ENCODE assay signal across 9 cellular contexts in genomic region chr14:67680121-67680602, GRCh38. TPM values are rescaled to one million over a fixed set of nuclear protein-coding genes. Genes with fewer than 3 reads are reported as not detected.
A peak's percentile ranks its signal among the peaks of the same experiment; 100 is the strongest.
DNase-seq lines count a peak whose midpoint lies in the region; ATAC-seq, FAIRE-seq and TF ChIP-seq lines count a peak whose summit lies in the region.
"Had no signal": no experiment of that assay in that cellular context is flagged by ENCODE, and none has a peak within 500 bp of the region (broad histone marks: within the 10 kb centered on the region; RNA-seq: fewer than 3 reads in every experiment).

No MANE protein-coding gene starts in this region.

- RAD21 ChIA-PET in GM12878 (lab: Charles Lee; ENCODE audit: unreplicated experiment), result interaction anchor here (0.6 to 2.2 kb wide), 5 partner anchors 10 to 61 kb away, joined by 3 to 14 read pairs (median 7); no protein-coding TSS in a partner anchor

- no peaks in the 10 kb centered on the region; the same call in none of the 2 replicates for H3K79me2 ChIP-seq in GM12878 (ENCODE audit: control insufficient read depth, insufficient read depth, low read length)

- H3K36me3 ChIP-seq in GM12878 (ENCODE audit: control insufficient read depth in 2 of 2, insufficient read depth in 2 of 2, low read length in 1 of 2), result peaks cover 4 to 27% of the 10 kb centered on the region in 2 experiments; a peak in 3 of 4 replicates

- H3K4me1 ChIP-seq in GM12878 (ENCODE audit: control insufficient read depth, insufficient read depth, low read length), result peaks cover 22% of the 10 kb centered on the region

- SMC1A ChIA-PET in GM12878 (lab: Charles Lee; ENCODE audit: uncharacterized antibody, unreplicated experiment), result interaction anchor here (1.2 to 7.6 kb wide), 7 partner anchors 9 to 61 kb away, joined by 4 to 41 read pairs (median 7); partner anchors contain the start of gene RDH11

- 29% methylated on average over 3 of the region's 3 CpGs for WGBS in GM12878 (ENCODE audit: insufficient coverage, insufficient replicate concordance, low lambda C conversion rate, missing lambda C conversion rate)

- TF ChIP-seq POLR2A in GM12878 (IDR thresholded peaks at IDR 0.05; ENCODE audit: low read depth, low read length), result no peak

- no peak overlapping the region for H3K27ac Mint-ChIP-seq in MCF 10A (ENCODE audit: low read depth, unreplicated experiment)

- TF ChIP-seq RAD21 in GM12878 (IDR thresholded peaks at IDR 0.05; ENCODE audit: insufficient read depth, low read depth, low read length), result no peak

- no peaks in the 10 kb centered on the region for H4K20me1 ChIP-seq in GM12878 (ENCODE audit: control insufficient read depth, insufficient read depth)

- ATAC-seq in GM19452 (IDR thresholded peaks at IDR 0.05; ENCODE audit: unreplicated experiment) (peak; percentile 83), HG03432 (IDR thresholded peaks at IDR 0.05; ENCODE audit: unreplicated experiment) (peak; percentile 98), GM12878 (peak; percentile 98)

- H3K4me3 ChIP-seq in GM12878, result peak overlapping the region; percentile 25; the same call in 1 of the 2 replicates

- peak overlapping the region; percentile 58 for H3K4me2 ChIP-seq in GM12878 (ENCODE audit: control insufficient read depth, insufficient read depth)

- BruUV-seq in GM12878 (replicated peaks; lab: Mats Ljungman, UMichigan) (no TSS peak), MCF 10A (replicated peaks; lab: Mats Ljungman, UMichigan) (no TSS peak)

- H3K27me3 ChIP-seq in GM12878 (replicated peaks in 1 of 2; ENCODE audit: control insufficient read depth in 2 of 2, insufficient read depth in 2 of 2, low read length in 1 of 2), result no peaks in the 10 kb centered on the region

- no peaks in the 10 kb centered on the region for H3K27me3 Mint-ChIP-seq in MCF 10A (ENCODE audit: insufficient read depth, unreplicated experiment)

- intact Hi-C loops in GM12878 (cut with micrococcal nuclease; ENCODE audit: unreplicated experiment), result loop anchor here (2.0 kb wide), 1 partner anchor 15 kb away; the partner anchor contains the start of gene RDH11
- intact Hi-C loops in head of caudate nucleus (cut with DNase I), result no loop called here
- intact Hi-C loops in MCF 10A (cut with micrococcal nuclease), result no loop called here

- no peak overlapping the region for H2AFZ ChIP-seq in GM12878 (ENCODE audit: control insufficient read depth, low read depth, low read length)

- H3K4me3 Mint-ChIP-seq in MCF 10A (ENCODE audit: unreplicated experiment), result no peak overlapping the region

- no peak overlapping the region for H3K9ac ChIP-seq in GM12878 (ENCODE audit: control insufficient read depth, insufficient read depth, low read length)

- FAIRE-seq in GM12878 (lab: Jason Lieb, UNC), result peak; percentile 90
- FAIRE-seq: endometrium had no signal

- CTCF ChIA-PET in GM12878 (lab: Yijun Ruan, JAX), result interaction anchor here (0.6 to 2.4 kb wide), 9 partner anchors 11 to 96 kb away, joined by 3 to 8 read pairs (median 4); partner anchors contain the start of gene RDH11
- CTCF ChIA-PET in MCF 10A (lab: Yijun Ruan, JAX), result interaction anchor here (1.0 to 1.3 kb wide), 2 partner anchors 24 to 154 kb away, joined by 3 to 5 read pairs; no protein-coding TSS in a partner anchor

- H3K9me3 ChIP-seq in GM12878 (replicated peaks; ENCODE audit: control insufficient read depth, insufficient read depth, low read length), result no peaks in the 10 kb centered on the region

- in situ Hi-C loops in Caki2 (cut with HindIII; ENCODE audit: low pct_unique_long_range_greater_than_20kb, low sequenced_read_pairs) (no loop called here), GM12878 (cut with MboI) (no loop called here)

- POLR2A ChIA-PET in GM12878 (lab: Charles Lee) (interaction anchor here (0.5 to 6.8 kb wide), 3 partner anchors 8 to 12 kb away, joined by 3 to 62 read pairs (median 6); partner anchors contain the start of gene RDH11), MCF 10A (lab: Yijun Ruan, JAX) (interaction anchor here (0.6 kb wide), 1 partner anchor 90 kb away, joined by 3 read pairs; no protein-coding TSS in a partner anchor)

- DNase-seq in Caki2 (ENCODE audit: low read depth) (peak; percentile 41), GM12878 (ENCODE audit: low read depth, low spot score) (peak; percentile 90), head of caudate nucleus (no peak), NCI-H1092 (lab: John Stamatoyannopoulos, UW) (no peak), MCF 10A (ENCODE audit: unreplicated experiment) (no peak), NCI-H2081 treated with DMSO at 0.1 percent for 48 hours (lab: John Stamatoyannopoulos, UW) (no peak)

- H3K36me3 Mint-ChIP-seq in MCF 10A (ENCODE audit: insufficient read depth, unreplicated experiment), result peaks cover 48% of the 10 kb centered on the region

- no peak for TF ChIP-seq CTCF in GM12878 (IDR thresholded peaks at IDR 0.05 in 2 of 3, conservative IDR thresholded peaks at IDR 0.05 in 1 of 3; ENCODE audit: control insufficient read depth in 2 of 3, extremely low read depth in 1 of 3, insufficient read depth in 1 of 3, low read depth in 3 of 3, low read length in 3 of 3)
- TF ChIP-seq CTCF in MCF 10A (IDR thresholded peaks at IDR 0.05; ENCODE audit: unreplicated experiment), result no peak

- H3K4me1 Mint-ChIP-seq in MCF 10A (ENCODE audit: insufficient read depth, unreplicated experiment), result peaks cover 17% of the 10 kb centered on the region

- peak; percentile 54 to 91; a peak in 2 of 4 replicates for TF ChIP-seq EP300 in GM12878 (IDR thresholded peaks at IDR 0.05; ENCODE audit: borderline replicate concordance in 1 of 2, control insufficient read depth in 1 of 2, low read depth in 2 of 2, low read length in 2 of 2)

- no peaks in the 10 kb centered on the region for H3K9me3 Mint-ChIP-seq in MCF 10A (ENCODE audit: unreplicated experiment)

- H3K27ac ChIP-seq in GM12878 (ENCODE audit: control insufficient read depth, insufficient read depth), result peak overlapping the region; percentile 58

TF ChIP-seq in GM12878, 131 proteins besides CTCF, POLR2A, EP300 and RAD21 (continues in another document):
- TF ChIP-seq BRCA1 (IDR thresholded peaks at IDR 0.05; ENCODE audit: low read depth, low read length), result no peak

RNA-seq across cellular contexts. Expression of gene VTI1B, which starts 5.7 kb away (rescaled TPM):
- total RNA-seq in Caki2 (2014; rRNA removed; shearing (Covaris generic); ENCODE audit: low replicate concordance), result 34.5 and 40.2 TPM in 2 replicates
- total RNA-seq in GM12878 (2013; cell fraction: nucleolus; rRNA removed), result 37.1 and 40.8 TPM in 2 replicates
- total RNA-seq in GM12878 (2014; rRNA removed), result 28.2 and 32.0 TPM in 2 replicates
- total RNA-seq in GM12878 (2014; rRNA removed; fragmentation: Illumina TruSeq; extraction: Trizol), result 46.7 and 49.8 TPM in 2 replicates
- total RNA-seq in GM12878 (2021), result 65.5 and 68.1 TPM in 2 replicates
- polyA plus RNA-seq in GM12878 (2011; ENCODE audit: low read depth), result 44.8 TPM
- 89.6 and 108 TPM in 2 replicates for polyA plus RNA-seq in GM12878 (2011; rRNA removed)
- polyA plus RNA-seq in GM12878 (2011; cell fraction: cytosol; rRNA removed), result 31.8 and 39.7 TPM in 2 replicates
- 22.5 and 33.3 TPM in 2 replicates for polyA plus RNA-seq in GM12878 (2011; cell fraction: nucleus; rRNA removed)
- 52.2 and 56.4 TPM in 2 replicates for polyA plus RNA-seq in GM12878 (2012)
- 51.2 and 55.0 TPM in 2 replicates for polyA plus RNA-seq in GM12878 (2014; fragmentation: Illumina TruSeq; extraction: Trizol)
- polyA plus RNA-seq in GM12878 (2014; fragmentation: Nextera tagmentation; extraction: Ambion mirVana), result 10 to 100 TPM; 15.0 to 43.8 TPM
- polyA plus RNA-seq in GM12878 (2014; rRNA removed), result 34.8 and 44.9 TPM in 2 replicates
- 100 to 1,000 TPM in 1 of 2 experiments, 10 to 100 TPM in 1; 93.0 to 117 TPM for polyA plus RNA-seq in GM12878 (2016; fragmentation: Nextera tagmentation; extraction: Ambion mirVana)
- polyA minus RNA-seq in GM12878 (2011; rRNA and poly(A)+ RNA removed), result 39.6 and 47.1 TPM in 2 replicates
- 15.6 and 18.0 TPM in 2 replicates for polyA minus RNA-seq in GM12878 (2011; cell fraction: cytosol; rRNA and poly(A)+ RNA removed)
- polyA minus RNA-seq in GM12878 (2011; cell fraction: nucleus; rRNA and poly(A)+ RNA removed), result 17.3 and 25.0 TPM in 2 replicates
- 57.5 and 84.3 TPM in 2 replicates for total RNA-seq in MCF 10A (2022)

RNA-seq across cellular contexts. Expression of gene RDH11, which starts 15.4 kb away (rescaled TPM):
- 33.2 and 37.7 TPM in 2 replicates for total RNA-seq in Caki2 (2014; rRNA removed; shearing (Covaris generic); ENCODE audit: low replicate concordance)
- total RNA-seq in GM12878 (2013; cell fraction: nucleolus; rRNA removed), result 113 and 121 TPM in 2 replicates
- total RNA-seq in GM12878 (2014; rRNA removed) (69.6 and 84.5 TPM in 2 replicates), GM12878 (2014; rRNA removed; fragmentation: Illumina TruSeq; extraction: Trizol) (81.0 and 85.0 TPM in 2 replicates), GM12878 (2021) (49.7 and 60.2 TPM in 2 replicates), MCF 10A (2022) (40.9 and 53.5 TPM in 2 replicates)
- polyA plus RNA-seq in GM12878 (2011; ENCODE audit: low read depth), result 28.1 TPM
- polyA plus RNA-seq in GM12878 (2011; rRNA removed) (161 and 166 TPM in 2 replicates), GM12878 (2014; fragmentation: Illumina TruSeq; extraction: Trizol) (78.3 and 96.2 TPM in 2 replicates), GM12878 (2014; fragmentation: Nextera tagmentation; extraction: Ambion mirVana) (10 to 100 TPM; 76.2 to 88.7 TPM), GM12878 (2014; rRNA removed) (66.9 and 83.4 TPM in 2 replicates), GM12878 (2016; fragmentation: Nextera tagmentation; extraction: Ambion mirVana) (10 to 100 TPM; 55.6 to 56.1 TPM)
- 103 and 106 TPM in 2 replicates for polyA plus RNA-seq in GM12878 (2011; cell fraction: cytosol; rRNA removed)
- 99.0 and 128 TPM in 2 replicates for polyA plus RNA-seq in GM12878 (2011; cell fraction: nucleus; rRNA removed)
- 38.7 and 43.7 TPM in 2 replicates for polyA plus RNA-seq in GM12878 (2012)
- polyA minus RNA-seq in GM12878 (2011; rRNA and poly(A)+ RNA removed), result 133 and 164 TPM in 2 replicates
- polyA minus RNA-seq in GM12878 (2011; cell fraction: cytosol; rRNA and poly(A)+ RNA removed), result 49.3 and 50.5 TPM in 2 replicates
- polyA minus RNA-seq in GM12878 (2011; cell fraction: nucleus; rRNA and poly(A)+ RNA removed), result 43.9 and 56.9 TPM in 2 replicates

RNA-seq across cellular contexts. Expression of gene RDH12, which starts 21.5 kb away (rescaled TPM):
- not detected in 2 replicates for total RNA-seq in Caki2 (2014; rRNA removed; shearing (Covaris generic); ENCODE audit: low replicate concordance)
- not detected in 2 replicates for total RNA-seq in GM12878 (2013; cell fraction: nucleolus; rRNA removed)
- total RNA-seq in GM12878 (2014; rRNA removed), result not detected in 2 replicates
- total RNA-seq in GM12878 (2014; rRNA removed; fragmentation: Illumina TruSeq; extraction: Trizol), result not detected in 2 replicates
- total RNA-seq in GM12878 (2021), result not detected in 2 replicates
- polyA plus RNA-seq in GM12878 (2011; ENCODE audit: low read depth), result not detected
- not detected in 2 replicates for polyA plus RNA-seq in GM12878 (2011; rRNA removed)
- polyA plus RNA-seq in GM12878 (2011; cell fraction: cytosol; rRNA removed), result not detected in 2 replicates
- polyA plus RNA-seq in GM12878 (2011; cell fraction: nucleus; rRNA removed), result not detected in 2 replicates
- 0.07 and 0.50 TPM in 2 replicates for polyA plus RNA-seq in GM12878 (2012)
- polyA plus RNA-seq in GM12878 (2014; fragmentation: Illumina TruSeq; extraction: Trizol), result not detected in 2 replicates
- not detected for polyA plus RNA-seq in GM12878 (2014; fragmentation: Nextera tagmentation; extraction: Ambion mirVana)
- polyA plus RNA-seq in GM12878 (2014; rRNA removed), result not detected in 2 replicates
- not detected for polyA plus RNA-seq in GM12878 (2016; fragmentation: Nextera tagmentation; extraction: Ambion mirVana)
- polyA minus RNA-seq in GM12878 (2011; rRNA and poly(A)+ RNA removed), result not detected in 2 replicates
- not detected in 2 replicates for polyA minus RNA-seq in GM12878 (2011; cell fraction: cytosol; rRNA and poly(A)+ RNA removed)
- not detected in 2 replicates for polyA minus RNA-seq in GM12878 (2011; cell fraction: nucleus; rRNA and poly(A)+ RNA removed)
- total RNA-seq in MCF 10A (2022), result not detected in 2 replicates

Comparison
In these comparisons a context has a peak if more than half of its experiments do, and no peak if none do; other contexts are left out.
1. DNase-seq: peak in Caki2 (single experiment) and GM12878 (single experiment); none in head of caudate nucleus (0 of 42), NCI-H1092 (single experiment), MCF 10A (single experiment) and NCI-H2081 treated with DMSO at 0.1 percent for 48 hours (single experiment).
2. Peak in every context shown above with its lines, with median percentiles within 50 percentile points of each other: ATAC-seq.